ENCODE assay signal across 1 cellular context in genomic region chr18:21979171-21979560, GRCh38.
TF ChIP-seq lines count a peak whose summit lies in the region.

No MANE protein-coding gene starts in this region.

TF ChIP-seq in HepG2, 621 proteins besides CTCF, POLR2A, EP300 and RAD21 (continued from another document):
- TF ChIP-seq ZNF414 (CRISPR knock-in tag; IDR thresholded peaks at IDR 0.05) (no peak), DNMT3B (CRISPR knock-in tag; conservative IDR thresholded peaks at IDR 0.05) (no peak), KLF11 (CRISPR knock-in tag; IDR thresholded peaks at IDR 0.05) (no peak), ZNF3 (CRISPR knock-in tag; IDR thresholded peaks at IDR 0.05) (no peak), U2AF2 (IDR thresholded peaks at IDR 0.05; ENCODE audit: low read depth, low read length) (no peak), ZBTB49 (CRISPR knock-in tag; IDR thresholded peaks at IDR 0.05; ENCODE audit: borderline replicate concordance) (no peak), ZNF513 (CRISPR knock-in tag; conservative IDR thresholded peaks at IDR 0.05) (no peak), ZFP91 (CRISPR knock-in tag; IDR thresholded peaks at IDR 0.05; ENCODE audit: borderline replicate concordance) (0 out of 2 replicates have a peak, but pooled peaks have one; percentile 73), ZNF644 (CRISPR knock-in tag; IDR thresholded peaks at IDR 0.05; ENCODE audit: low read depth) (peak; percentile 83), HMG20A (CRISPR knock-in tag; IDR thresholded peaks at IDR 0.05; ENCODE audit: borderline replicate concordance) (no peak), KAT8 (CRISPR knock-in tag; IDR thresholded peaks at IDR 0.05) (no peak; the same call in 1 of the 2 replicates), ZNF12 (CRISPR knock-in tag; IDR thresholded peaks at IDR 0.05) (no peak), ZIK1 (CRISPR knock-in tag; IDR thresholded peaks at IDR 0.05; ENCODE audit: borderline replicate concordance, low read depth) (no peak), ERF (CRISPR knock-in tag; IDR thresholded peaks at IDR 0.05) (no peak), ZSCAN25 (CRISPR knock-in tag; IDR thresholded peaks at IDR 0.05) (no peak), ZNF33B (CRISPR knock-in tag; IDR thresholded peaks at IDR 0.05) (no peak), HBP1 (CRISPR knock-in tag; IDR thresholded peaks at IDR 0.05; ENCODE audit: low read depth) (no peak), ZNF292 (CRISPR knock-in tag; IDR thresholded peaks at IDR 0.05; ENCODE audit: borderline replicate concordance, low read depth) (no peak), FOSL2 (CRISPR knock-in tag; IDR thresholded peaks at IDR 0.05) (peak; percentile 67), ZBTB33 (CRISPR knock-in tag; IDR thresholded peaks at IDR 0.05) (no peak), PHB2 (IDR thresholded peaks at IDR 0.05; ENCODE audit: partially characterized antibody) (no peak), ZNF556 (CRISPR knock-in tag; IDR thresholded peaks at IDR 0.05; ENCODE audit: borderline replicate concordance) (no peak), ZNF776 (CRISPR knock-in tag; IDR thresholded peaks at IDR 0.05) (no peak), ZBTB39 (CRISPR knock-in tag; IDR thresholded peaks at IDR 0.05) (no peak), ZNF761 (CRISPR knock-in tag; conservative IDR thresholded peaks at IDR 0.05) (no peak)
- TF ChIP-seq, protein P1, sequence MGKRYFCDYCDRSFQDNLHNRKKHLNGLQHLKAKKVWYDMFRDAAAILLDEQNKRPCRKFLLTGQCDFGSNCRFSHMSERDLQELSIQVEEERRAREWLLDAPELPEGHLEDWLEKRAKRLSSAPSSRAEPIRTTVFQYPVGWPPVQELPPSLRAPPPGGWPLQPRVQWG (CRISPR knock-in tag; IDR thresholded peaks at IDR 0.05; ENCODE audit: borderline replicate concordance, low read depth): no peak
- TF ChIP-seq, protein P2, sequence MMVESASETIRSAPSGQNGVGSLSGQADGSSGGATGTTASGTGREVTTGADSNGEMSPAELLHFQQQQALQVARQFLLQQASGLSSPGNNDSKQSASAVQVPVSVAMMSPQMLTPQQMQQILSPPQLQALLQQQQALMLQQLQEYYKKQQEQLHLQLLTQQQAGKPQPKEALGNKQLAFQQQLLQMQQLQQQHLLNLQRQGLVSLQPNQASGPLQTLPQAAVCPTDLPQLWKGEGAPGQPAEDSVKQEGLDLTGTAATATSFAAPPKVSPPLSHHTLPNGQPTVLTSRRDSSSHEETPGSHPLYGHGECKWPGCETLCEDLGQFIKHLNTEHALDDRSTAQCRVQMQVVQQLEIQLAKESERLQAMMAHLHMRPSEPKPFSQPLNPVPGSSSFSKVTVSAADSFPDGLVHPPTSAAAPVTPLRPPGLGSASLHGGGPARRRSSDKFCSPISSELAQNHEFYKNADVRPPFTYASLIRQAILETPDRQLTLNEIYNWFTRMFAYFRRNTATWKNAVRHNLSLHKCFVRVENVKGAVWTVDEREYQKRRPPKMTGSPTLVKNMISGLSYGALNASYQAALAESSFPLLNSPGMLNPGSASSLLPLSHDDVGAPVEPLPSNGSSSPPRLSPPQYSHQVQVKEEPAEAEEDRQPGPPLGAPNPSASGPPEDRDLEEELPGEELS (CRISPR knock-in tag; IDR thresholded peaks at IDR 0.05): peak; percentile 43; the same call in 1 of the 2 replicates
- TF ChIP-seq, protein P3, sequence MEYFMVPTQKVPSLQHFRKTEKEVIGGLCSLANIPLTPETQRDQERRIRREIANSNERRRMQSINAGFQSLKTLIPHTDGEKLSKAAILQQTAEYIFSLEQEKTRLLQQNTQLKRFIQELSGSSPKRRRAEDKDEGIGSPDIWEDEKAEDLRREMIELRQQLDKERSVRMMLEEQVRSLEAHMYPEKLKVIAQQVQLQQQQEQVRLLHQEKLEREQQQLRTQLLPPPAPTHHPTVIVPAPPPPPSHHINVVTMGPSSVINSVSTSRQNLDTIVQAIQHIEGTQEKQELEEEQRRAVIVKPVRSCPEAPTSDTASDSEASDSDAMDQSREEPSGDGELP (IDR thresholded peaks at IDR 0.05; ENCODE audit: borderline replicate concordance, low read depth): peak; percentile 8; the same call in 1 of the 2 replicates
